ENCODE assay signal across 1 cellular context in the genomic region with DNA sequence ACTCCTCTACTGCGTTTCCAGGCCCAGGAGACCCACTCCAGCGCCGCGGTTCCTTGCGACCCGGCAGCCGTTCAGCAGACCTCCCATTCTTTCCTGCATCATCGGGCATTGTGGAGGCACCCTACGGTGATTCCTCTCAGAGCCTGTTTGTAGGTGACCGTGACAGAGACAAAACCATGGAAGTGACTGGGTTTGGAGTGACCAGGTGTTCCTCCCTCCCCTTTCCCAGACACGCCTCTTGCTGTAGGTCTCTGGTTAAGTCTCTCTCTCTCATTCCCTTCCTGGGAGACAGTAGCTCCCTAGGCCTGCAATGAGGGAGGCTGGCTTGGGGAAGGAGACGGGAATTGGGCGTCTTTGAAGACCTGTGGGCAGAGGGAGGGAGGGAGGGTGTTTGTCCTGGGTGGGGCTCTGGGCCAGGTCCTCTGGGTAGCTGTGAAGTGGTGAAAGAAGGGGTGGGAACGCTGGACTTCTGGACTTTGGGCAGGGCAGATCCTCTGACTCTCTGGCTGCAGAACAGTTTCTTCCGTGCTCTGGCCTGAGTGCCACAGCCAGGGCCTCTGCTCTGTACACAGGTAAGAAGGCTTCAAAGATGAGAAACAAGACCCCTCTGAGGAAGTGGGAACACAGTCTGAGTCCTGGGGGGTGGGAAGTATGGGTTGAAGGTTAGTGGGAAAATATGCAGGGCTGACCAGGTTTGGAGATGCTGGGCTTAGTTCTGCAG.
TF ChIP-seq lines count a peak whose summit lies in the region.

No MANE protein-coding gene starts in this region.

TF ChIP-seq in HepG2, 621 proteins besides CTCF, POLR2A, EP300 and RAD21 (continued from another document and continues in another):
- TF ChIP-seq, protein P1, sequence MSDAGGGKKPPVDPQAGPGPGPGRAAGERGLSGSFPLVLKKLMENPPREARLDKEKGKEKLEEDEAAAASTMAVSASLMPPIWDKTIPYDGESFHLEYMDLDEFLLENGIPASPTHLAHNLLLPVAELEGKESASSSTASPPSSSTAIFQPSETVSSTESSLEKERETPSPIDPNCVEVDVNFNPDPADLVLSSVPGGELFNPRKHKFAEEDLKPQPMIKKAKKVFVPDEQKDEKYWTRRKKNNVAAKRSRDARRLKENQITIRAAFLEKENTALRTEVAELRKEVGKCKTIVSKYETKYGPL (CRISPR knock-in tag; IDR thresholded peaks at IDR 0.05), result no peak
- TF ChIP-seq POLR2G (IDR thresholded peaks at IDR 0.05; ENCODE audit: low read depth, low read length) (peak; percentile 75), ZNF530 (CRISPR knock-in tag; IDR thresholded peaks at IDR 0.05; ENCODE audit: low read depth) (no peak), ZFY (CRISPR knock-in tag; IDR thresholded peaks at IDR 0.05) (peak; percentile 56), ZNF24 (IDR thresholded peaks at IDR 0.05) (no peak), NCOA1 (CRISPR knock-in tag; IDR thresholded peaks at IDR 0.05) (no peak), ZNF614 (CRISPR knock-in tag; IDR thresholded peaks at IDR 0.05; ENCODE audit: borderline replicate concordance) (peak; percentile 72; the same call in 1 of the 2 replicates), NKX3-1 (CRISPR knock-in tag; IDR thresholded peaks at IDR 0.05) (no peak), RBAK (CRISPR knock-in tag; IDR thresholded peaks at IDR 0.05) (peak; percentile 72; the same call in 1 of the 2 replicates), PPARG (CRISPR knock-in tag; conservative IDR thresholded peaks at IDR 0.05) (peak; percentile 76), ZNF256 (CRISPR knock-in tag; conservative IDR thresholded peaks at IDR 0.05) (no peak), NR2F1 (CRISPR knock-in tag; IDR thresholded peaks at IDR 0.05) (peak in 1 of 2 experiments; percentile 43; a peak in 2 of 4 replicates), ELF3 (CRISPR knock-in tag; IDR thresholded peaks at IDR 0.05) (peak; percentile 72), MTA1 (CRISPR knock-in tag; IDR thresholded peaks at IDR 0.05; ENCODE audit: borderline replicate concordance) (0 out of 2 replicates have a peak, but pooled peaks have one; percentile 85), ZNF331 (CRISPR knock-in tag; IDR thresholded peaks at IDR 0.05) (peak; percentile 80), SNAI1 (CRISPR knock-in tag; IDR thresholded peaks at IDR 0.05; ENCODE audit: borderline replicate concordance) (0 out of 2 replicates have a peak, but pooled peaks have one; percentile 26), SAP130 (CRISPR knock-in tag; IDR thresholded peaks at IDR 0.05; ENCODE audit: low read depth) (peak; percentile 86), HNRNPH1 (optimal IDR thresholded peaks at IDR 0.05; ENCODE audit: low read depth, low read length) (peak; percentile 68), GZF1 (CRISPR knock-in tag; IDR thresholded peaks at IDR 0.05) (peak; percentile 74), HMG20A (CRISPR knock-in tag; IDR thresholded peaks at IDR 0.05; ENCODE audit: borderline replicate concordance) (0 out of 2 replicates have a peak, but pooled peaks have one; percentile 38), ZNF878 (CRISPR knock-in tag; IDR thresholded peaks at IDR 0.05) (peak; percentile 51; the same call in 1 of the 2 replicates), ZFP36L1 (CRISPR knock-in tag; IDR thresholded peaks at IDR 0.05) (peak; percentile 67; the same call in 1 of the 2 replicates), ZMYM3 (CRISPR knock-in tag; IDR thresholded peaks at IDR 0.05) (peak; percentile 52; the same call in 1 of the 2 replicates), HOXA3 (CRISPR knock-in tag; IDR thresholded peaks at IDR 0.05) (peak; percentile 82; the same call in 1 of the 2 replicates), NCOR1 (IDR thresholded peaks at IDR 0.05; ENCODE audit: borderline replicate concordance, low read length) (peak; percentile 72; the same call in 1 of the 2 replicates), PHF8 (CRISPR knock-in tag; IDR thresholded peaks at IDR 0.05) (peak; percentile 55; the same call in 1 of the 2 replicates), ZNF816 (CRISPR knock-in tag; IDR thresholded peaks at IDR 0.05; ENCODE audit: borderline replicate concordance) (0 out of 2 replicates have a peak, but pooled peaks have one; percentile 56)
- TF ChIP-seq, protein P2, sequence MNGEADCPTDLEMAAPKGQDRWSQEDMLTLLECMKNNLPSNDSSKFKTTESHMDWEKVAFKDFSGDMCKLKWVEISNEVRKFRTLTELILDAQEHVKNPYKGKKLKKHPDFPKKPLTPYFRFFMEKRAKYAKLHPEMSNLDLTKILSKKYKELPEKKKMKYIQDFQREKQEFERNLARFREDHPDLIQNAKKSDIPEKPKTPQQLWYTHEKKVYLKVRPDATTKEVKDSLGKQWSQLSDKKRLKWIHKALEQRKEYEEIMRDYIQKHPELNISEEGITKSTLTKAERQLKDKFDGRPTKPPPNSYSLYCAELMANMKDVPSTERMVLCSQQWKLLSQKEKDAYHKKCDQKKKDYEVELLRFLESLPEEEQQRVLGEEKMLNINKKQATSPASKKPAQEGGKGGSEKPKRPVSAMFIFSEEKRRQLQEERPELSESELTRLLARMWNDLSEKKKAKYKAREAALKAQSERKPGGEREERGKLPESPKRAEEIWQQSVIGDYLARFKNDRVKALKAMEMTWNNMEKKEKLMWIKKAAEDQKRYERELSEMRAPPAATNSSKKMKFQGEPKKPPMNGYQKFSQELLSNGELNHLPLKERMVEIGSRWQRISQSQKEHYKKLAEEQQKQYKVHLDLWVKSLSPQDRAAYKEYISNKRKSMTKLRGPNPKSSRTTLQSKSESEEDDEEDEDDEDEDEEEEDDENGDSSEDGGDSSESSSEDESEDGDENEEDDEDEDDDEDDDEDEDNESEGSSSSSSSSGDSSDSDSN (CRISPR knock-in tag; IDR thresholded peaks at IDR 0.05), result peak; percentile 72
- TF ChIP-seq, protein P3, sequence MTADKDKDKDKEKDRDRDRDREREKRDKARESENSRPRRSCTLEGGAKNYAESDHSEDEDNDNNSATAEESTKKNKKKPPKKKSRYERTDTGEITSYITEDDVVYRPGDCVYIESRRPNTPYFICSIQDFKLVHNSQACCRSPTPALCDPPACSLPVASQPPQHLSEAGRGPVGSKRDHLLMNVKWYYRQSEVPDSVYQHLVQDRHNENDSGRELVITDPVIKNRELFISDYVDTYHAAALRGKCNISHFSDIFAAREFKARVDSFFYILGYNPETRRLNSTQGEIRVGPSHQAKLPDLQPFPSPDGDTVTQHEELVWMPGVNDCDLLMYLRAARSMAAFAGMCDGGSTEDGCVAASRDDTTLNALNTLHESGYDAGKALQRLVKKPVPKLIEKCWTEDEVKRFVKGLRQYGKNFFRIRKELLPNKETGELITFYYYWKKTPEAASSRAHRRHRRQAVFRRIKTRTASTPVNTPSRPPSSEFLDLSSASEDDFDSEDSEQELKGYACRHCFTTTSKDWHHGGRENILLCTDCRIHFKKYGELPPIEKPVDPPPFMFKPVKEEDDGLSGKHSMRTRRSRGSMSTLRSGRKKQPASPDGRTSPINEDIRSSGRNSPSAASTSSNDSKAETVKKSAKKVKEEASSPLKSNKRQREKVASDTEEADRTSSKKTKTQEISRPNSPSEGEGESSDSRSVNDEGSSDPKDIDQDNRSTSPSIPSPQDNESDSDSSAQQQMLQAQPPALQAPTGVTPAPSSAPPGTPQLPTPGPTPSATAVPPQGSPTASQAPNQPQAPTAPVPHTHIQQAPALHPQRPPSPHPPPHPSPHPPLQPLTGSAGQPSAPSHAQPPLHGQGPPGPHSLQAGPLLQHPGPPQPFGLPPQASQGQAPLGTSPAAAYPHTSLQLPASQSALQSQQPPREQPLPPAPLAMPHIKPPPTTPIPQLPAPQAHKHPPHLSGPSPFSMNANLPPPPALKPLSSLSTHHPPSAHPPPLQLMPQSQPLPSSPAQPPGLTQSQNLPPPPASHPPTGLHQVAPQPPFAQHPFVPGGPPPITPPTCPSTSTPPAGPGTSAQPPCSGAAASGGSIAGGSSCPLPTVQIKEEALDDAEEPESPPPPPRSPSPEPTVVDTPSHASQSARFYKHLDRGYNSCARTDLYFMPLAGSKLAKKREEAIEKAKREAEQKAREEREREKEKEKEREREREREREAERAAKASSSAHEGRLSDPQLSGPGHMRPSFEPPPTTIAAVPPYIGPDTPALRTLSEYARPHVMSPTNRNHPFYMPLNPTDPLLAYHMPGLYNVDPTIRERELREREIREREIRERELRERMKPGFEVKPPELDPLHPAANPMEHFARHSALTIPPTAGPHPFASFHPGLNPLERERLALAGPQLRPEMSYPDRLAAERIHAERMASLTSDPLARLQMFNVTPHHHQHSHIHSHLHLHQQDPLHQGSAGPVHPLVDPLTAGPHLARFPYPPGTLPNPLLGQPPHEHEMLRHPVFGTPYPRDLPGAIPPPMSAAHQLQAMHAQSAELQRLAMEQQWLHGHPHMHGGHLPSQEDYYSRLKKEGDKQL (CRISPR knock-in tag; IDR thresholded peaks at IDR 0.05; ENCODE audit: low read depth), result no peak
- TF ChIP-seq, protein P4, sequence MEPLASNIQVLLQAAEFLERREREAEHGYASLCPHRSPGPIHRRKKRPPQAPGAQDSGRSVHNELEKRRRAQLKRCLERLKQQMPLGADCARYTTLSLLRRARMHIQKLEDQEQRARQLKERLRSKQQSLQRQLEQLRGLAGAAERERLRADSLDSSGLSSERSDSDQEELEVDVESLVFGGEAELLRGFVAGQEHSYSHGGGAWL (CRISPR knock-in tag; IDR thresholded peaks at IDR 0.05), result no peak; the same call in 1 of the 2 replicates
- TF ChIP-seq, protein P5, sequence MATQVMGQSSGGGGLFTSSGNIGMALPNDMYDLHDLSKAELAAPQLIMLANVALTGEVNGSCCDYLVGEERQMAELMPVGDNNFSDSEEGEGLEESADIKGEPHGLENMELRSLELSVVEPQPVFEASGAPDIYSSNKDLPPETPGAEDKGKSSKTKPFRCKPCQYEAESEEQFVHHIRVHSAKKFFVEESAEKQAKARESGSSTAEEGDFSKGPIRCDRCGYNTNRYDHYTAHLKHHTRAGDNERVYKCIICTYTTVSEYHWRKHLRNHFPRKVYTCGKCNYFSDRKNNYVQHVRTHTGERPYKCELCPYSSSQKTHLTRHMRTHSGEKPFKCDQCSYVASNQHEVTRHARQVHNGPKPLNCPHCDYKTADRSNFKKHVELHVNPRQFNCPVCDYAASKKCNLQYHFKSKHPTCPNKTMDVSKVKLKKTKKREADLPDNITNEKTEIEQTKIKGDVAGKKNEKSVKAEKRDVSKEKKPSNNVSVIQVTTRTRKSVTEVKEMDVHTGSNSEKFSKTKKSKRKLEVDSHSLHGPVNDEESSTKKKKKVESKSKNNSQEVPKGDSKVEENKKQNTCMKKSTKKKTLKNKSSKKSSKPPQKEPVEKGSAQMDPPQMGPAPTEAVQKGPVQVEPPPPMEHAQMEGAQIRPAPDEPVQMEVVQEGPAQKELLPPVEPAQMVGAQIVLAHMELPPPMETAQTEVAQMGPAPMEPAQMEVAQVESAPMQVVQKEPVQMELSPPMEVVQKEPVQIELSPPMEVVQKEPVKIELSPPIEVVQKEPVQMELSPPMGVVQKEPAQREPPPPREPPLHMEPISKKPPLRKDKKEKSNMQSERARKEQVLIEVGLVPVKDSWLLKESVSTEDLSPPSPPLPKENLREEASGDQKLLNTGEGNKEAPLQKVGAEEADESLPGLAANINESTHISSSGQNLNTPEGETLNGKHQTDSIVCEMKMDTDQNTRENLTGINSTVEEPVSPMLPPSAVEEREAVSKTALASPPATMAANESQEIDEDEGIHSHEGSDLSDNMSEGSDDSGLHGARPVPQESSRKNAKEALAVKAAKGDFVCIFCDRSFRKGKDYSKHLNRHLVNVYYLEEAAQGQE (IDR thresholded peaks at IDR 0.05; ENCODE audit: borderline replicate concordance in 1 of 2, low read depth in 1 of 2, low read length in 2 of 2), result peak in 1 of 2 experiments; percentile 66; a peak in 1 of 4 replicates
- TF ChIP-seq, protein P6, sequence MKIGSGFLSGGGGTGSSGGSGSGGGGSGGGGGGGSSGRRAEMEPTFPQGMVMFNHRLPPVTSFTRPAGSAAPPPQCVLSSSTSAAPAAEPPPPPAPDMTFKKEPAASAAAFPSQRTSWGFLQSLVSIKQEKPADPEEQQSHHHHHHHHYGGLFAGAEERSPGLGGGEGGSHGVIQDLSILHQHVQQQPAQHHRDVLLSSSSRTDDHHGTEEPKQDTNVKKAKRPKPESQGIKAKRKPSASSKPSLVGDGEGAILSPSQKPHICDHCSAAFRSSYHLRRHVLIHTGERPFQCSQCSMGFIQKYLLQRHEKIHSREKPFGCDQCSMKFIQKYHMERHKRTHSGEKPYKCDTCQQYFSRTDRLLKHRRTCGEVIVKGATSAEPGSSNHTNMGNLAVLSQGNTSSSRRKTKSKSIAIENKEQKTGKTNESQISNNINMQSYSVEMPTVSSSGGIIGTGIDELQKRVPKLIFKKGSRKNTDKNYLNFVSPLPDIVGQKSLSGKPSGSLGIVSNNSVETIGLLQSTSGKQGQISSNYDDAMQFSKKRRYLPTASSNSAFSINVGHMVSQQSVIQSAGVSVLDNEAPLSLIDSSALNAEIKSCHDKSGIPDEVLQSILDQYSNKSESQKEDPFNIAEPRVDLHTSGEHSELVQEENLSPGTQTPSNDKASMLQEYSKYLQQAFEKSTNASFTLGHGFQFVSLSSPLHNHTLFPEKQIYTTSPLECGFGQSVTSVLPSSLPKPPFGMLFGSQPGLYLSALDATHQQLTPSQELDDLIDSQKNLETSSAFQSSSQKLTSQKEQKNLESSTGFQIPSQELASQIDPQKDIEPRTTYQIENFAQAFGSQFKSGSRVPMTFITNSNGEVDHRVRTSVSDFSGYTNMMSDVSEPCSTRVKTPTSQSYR (CRISPR knock-in tag; IDR thresholded peaks at IDR 0.05; ENCODE audit: borderline replicate concordance), result peak; percentile 45; the same call in 1 of the 2 replicates
- TF ChIP-seq, protein P7, sequence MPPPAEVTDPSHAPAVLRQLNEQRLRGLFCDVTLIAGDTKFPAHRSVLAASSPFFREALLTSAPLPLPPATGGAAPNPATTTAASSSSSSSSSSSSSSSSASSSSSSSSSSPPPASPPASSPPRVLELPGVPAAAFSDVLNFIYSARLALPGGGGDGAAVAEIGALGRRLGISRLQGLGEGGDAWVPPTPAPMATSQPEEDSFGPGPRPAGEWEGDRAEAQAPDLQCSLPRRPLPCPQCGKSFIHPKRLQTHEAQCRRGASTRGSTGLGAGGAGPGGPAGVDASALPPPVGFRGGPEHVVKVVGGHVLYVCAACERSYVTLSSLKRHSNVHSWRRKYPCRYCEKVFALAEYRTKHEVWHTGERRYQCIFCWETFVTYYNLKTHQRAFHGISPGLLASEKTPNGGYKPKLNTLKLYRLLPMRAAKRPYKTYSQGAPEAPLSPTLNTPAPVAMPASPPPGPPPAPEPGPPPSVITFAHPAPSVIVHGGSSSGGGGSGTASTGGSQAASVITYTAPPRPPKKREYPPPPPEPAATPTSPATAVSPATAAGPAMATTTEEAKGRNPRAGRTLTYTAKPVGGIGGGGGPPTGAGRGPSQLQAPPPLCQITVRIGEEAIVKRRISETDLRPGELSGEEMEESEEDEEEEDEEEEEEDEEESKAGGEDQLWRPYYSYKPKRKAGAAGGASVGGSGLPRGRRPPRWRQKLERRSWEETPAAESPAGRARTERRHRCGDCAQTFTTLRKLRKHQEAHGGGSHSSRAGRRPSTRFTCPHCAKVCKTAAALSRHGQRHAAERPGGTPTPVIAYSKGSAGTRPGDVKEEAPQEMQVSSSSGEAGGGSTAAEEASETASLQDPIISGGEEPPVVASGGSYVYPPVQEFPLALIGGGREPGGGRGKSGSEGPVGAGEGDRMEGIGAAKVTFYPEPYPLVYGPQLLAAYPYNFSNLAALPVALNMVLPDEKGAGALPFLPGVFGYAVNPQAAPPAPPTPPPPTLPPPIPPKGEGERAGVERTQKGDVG (CRISPR knock-in tag; IDR thresholded peaks at IDR 0.05; ENCODE audit: borderline replicate concordance), result 0 out of 2 replicates have a peak, but pooled peaks have one; percentile 65
- TF ChIP-seq, protein P8, sequence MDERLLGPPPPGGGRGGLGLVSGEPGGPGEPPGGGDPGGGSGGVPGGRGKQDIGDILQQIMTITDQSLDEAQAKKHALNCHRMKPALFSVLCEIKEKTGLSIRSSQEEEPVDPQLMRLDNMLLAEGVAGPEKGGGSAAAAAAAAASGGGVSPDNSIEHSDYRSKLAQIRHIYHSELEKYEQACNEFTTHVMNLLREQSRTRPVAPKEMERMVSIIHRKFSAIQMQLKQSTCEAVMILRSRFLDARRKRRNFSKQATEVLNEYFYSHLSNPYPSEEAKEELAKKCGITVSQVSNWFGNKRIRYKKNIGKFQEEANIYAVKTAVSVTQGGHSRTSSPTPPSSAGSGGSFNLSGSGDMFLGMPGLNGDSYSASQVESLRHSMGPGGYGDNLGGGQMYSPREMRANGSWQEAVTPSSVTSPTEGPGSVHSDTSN (CRISPR knock-in tag; IDR thresholded peaks at IDR 0.05), result peak; percentile 10
